ENCODE assay signal across 1 cellular context in genomic region chr6:95577317-95578105, GRCh38.
TF ChIP-seq lines count a peak whose summit lies in the region.

Gene MANEA, plus strand, starts transcription at chr6:95577535. Its CDS starts 8,905 bp downstream, at chr6:95586440.

TF ChIP-seq in K562, 482 proteins besides CTCF, POLR2A, EP300 and RAD21 (continued from another document and continues in another):
- TF ChIP-seq ZNF766 (CRISPR knock-in tag; conservative IDR thresholded peaks at IDR 0.05) (0 out of 2 replicates have a peak, but pooled peaks have one; percentile 32), NFIC (IDR thresholded peaks at IDR 0.05) (no peak), SFPQ (IDR thresholded peaks at IDR 0.05; ENCODE audit: low read depth, low read length) (no peak), HNRNPLL (IDR thresholded peaks at IDR 0.05; ENCODE audit: low read depth, low read length, poor library complexity, severe bottlenecking) (peak; percentile 31), RBM25 (IDR thresholded peaks at IDR 0.05; ENCODE audit: low read depth, low read length, severe bottlenecking) (no peak), GABPA (tag; conservative IDR thresholded peaks at IDR 0.05; ENCODE audit: low read depth) (peak; percentile 45; the same call in 1 of the 2 replicates), TAF1 (IDR thresholded peaks at IDR 0.05; ENCODE audit: control insufficient read depth, extremely low read depth, insufficient read depth, low read length, severe bottlenecking) (peak; percentile 75), BHLHE40 (IDR thresholded peaks at IDR 0.05; ENCODE audit: low read length) (peak; percentile 43; the same call in 1 of the 2 replicates), MYC (IDR thresholded peaks at IDR 0.05; ENCODE audit: low read depth, low read length) (peak; percentile 82), MYC (CRISPR knock-in tag; IDR thresholded peaks at IDR 0.05; ENCODE audit: borderline replicate concordance, low read depth) (no peak), SIX5 (IDR thresholded peaks at IDR 0.05; ENCODE audit: borderline replicate concordance in 1 of 2, insufficient read depth in 1 of 2, low read depth in 1 of 2, low read length in 2 of 2) (no peak), XRCC4 (IDR thresholded peaks at IDR 0.05; ENCODE audit: extremely low read depth, insufficient read depth, insufficient read length) (no peak), PHTF2 (CRISPR knock-in tag; IDR thresholded peaks at IDR 0.05) (no peak), ZNF655 (CRISPR knock-in tag; IDR thresholded peaks at IDR 0.05) (no peak), RBM34 (IDR thresholded peaks at IDR 0.05; ENCODE audit: borderline replicate concordance, insufficient read depth, low read length) (no peak), POLR3G (IDR thresholded peaks at IDR 0.05; ENCODE audit: extremely low read depth, insufficient read length, insufficient replicate concordance) (no peak), ZNF449 (CRISPR knock-in tag; IDR thresholded peaks at IDR 0.05) (peak; percentile 65; the same call in 1 of the 2 replicates), ZNF318 (IDR thresholded peaks at IDR 0.05; ENCODE audit: borderline replicate concordance in 1 of 2, low read depth in 1 of 2) (no peak), ARID4B (CRISPR knock-in tag; IDR thresholded peaks at IDR 0.05) (no peak), CREB5 (CRISPR knock-in tag; IDR thresholded peaks at IDR 0.05) (no peak), ERF (CRISPR knock-in tag; IDR thresholded peaks at IDR 0.05) (no peak), NFATC3 (IDR thresholded peaks at IDR 0.05) (no peak), CREB3 (tag; conservative IDR thresholded peaks at IDR 0.05; ENCODE audit: low read depth) (no peak), ZNF589 (CRISPR knock-in tag; IDR thresholded peaks at IDR 0.05; ENCODE audit: low read depth) (peak; percentile 62; the same call in 1 of the 2 replicates), HMG20A (CRISPR knock-in tag; conservative IDR thresholded peaks at IDR 0.05) (no peak), CREM (IDR thresholded peaks at IDR 0.05; ENCODE audit: low read depth) (peak; percentile 43; the same call in 1 of the 2 replicates), KLF6 (CRISPR knock-in tag; IDR thresholded peaks at IDR 0.05; ENCODE audit: borderline replicate concordance) (no peak), GABPB2 (CRISPR knock-in tag; conservative IDR thresholded peaks at IDR 0.05) (no peak), TAL1 (IDR thresholded peaks at IDR 0.05) (no peak), ZKSCAN3 (CRISPR knock-in tag; IDR thresholded peaks at IDR 0.05) (no peak), CEBPB (tag; IDR thresholded peaks at IDR 0.05) (no peak), NKRF (IDR thresholded peaks at IDR 0.05; ENCODE audit: borderline replicate concordance) (no peak), CCNT2 (IDR thresholded peaks at IDR 0.05; ENCODE audit: borderline replicate concordance, extremely low read depth, insufficient read length, low read depth, low read length) (peak; percentile 66)
